In the genomic region with DNA sequence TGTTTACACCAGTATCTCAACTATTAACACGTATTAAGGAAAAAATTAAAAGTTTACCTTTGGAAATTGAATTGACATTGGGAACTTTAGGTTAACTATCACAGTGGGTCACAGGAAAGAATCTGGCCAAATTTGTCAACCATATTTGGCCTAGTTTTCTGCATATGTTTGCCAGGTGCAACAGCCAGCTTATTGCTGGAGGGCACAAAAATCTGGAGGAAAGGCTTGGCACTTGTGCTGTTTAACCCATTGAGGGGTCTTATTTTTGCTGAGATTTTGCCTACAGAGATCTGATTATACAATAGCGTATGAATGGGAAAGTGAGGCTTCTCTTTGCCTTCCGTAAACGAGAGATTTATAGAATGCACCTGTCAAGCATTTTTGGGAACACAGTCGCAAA, we compare ENCODE assay signal across 24 cellular contexts.
"Had no signal": no experiment of that assay in that cellular context is flagged by ENCODE, and none has a peak within 500 bp of the region (broad histone marks: within the 10 kb centered on the region; RNA-seq: fewer than 3 reads in every experiment).

No MANE protein-coding gene starts in this region.

- H3K27ac ChIP-seq: coronary artery, RWPE1, SJSA1, VCaP had no signal

- H3K4me3 Mint-ChIP-seq: activated CD4-positive, alpha-beta memory T cell treated with anti-CD3 and anti-CD28 coated beads for 36 hours; activated CD4-positive, alpha-beta T cell treated with anti-CD3 and anti-CD28 coated beads, Interleukin-2, amount 10 ng/mL, durations not matched to agents 7 days and 5 days; activated naive CD4-positive, alpha-beta T cell treated with anti-CD3 and anti-CD28 coated beads for 36 hours; activated naive CD8-positive, alpha-beta T cell; activated T-cell treated with anti-CD3 and anti-CD28 coated beads, Interleukin-2, amount 50 U/mL, for 4 hours; IgD-negative memory B cell; T-helper 17 cell had no signal

- H3K9me3 ChIP-seq: SJSA1 had no signal

- H3K36me3 ChIP-seq: SJSA1 had no signal

- H3K27ac Mint-ChIP-seq: activated CD4-positive, alpha-beta memory T cell treated with anti-CD3 and anti-CD28 coated beads for 36 hours; activated CD4-positive, alpha-beta T cell treated with anti-CD3 and anti-CD28 coated beads, Interleukin-2, amount 10 ng/mL, durations not matched to agents 7 days and 5 days; activated naive CD4-positive, alpha-beta T cell treated with anti-CD3 and anti-CD28 coated beads for 36 hours; activated naive CD8-positive, alpha-beta T cell; IgD-negative memory B cell; T-helper 17 cell had no signal

- H3K4me1 Mint-ChIP-seq: activated CD4-positive, alpha-beta T cell treated with anti-CD3 and anti-CD28 coated beads, Interleukin-2, amount 10 ng/mL, durations not matched to agents 7 days and 5 days; IgD-negative memory B cell; T-helper 17 cell had no signal

- ATAC-seq: activated T-cell treated with anti-CD3 and anti-CD28 coated beads, Interleukin-2, amount 50 U/mL, for 4 hours; Panc1; T-helper 17 cell had no signal

- H3K36me3 Mint-ChIP-seq: activated CD4-positive, alpha-beta memory T cell treated with anti-CD3 and anti-CD28 coated beads for 36 hours; activated naive CD8-positive, alpha-beta T cell; IgD-negative memory B cell had no signal

- H3K4me3 ChIP-seq: coronary artery, SJSA1 had no signal

- H3K27me3 Mint-ChIP-seq: activated CD4-positive, alpha-beta memory T cell treated with anti-CD3 and anti-CD28 coated beads for 36 hours; activated CD4-positive, alpha-beta T cell treated with anti-CD3 and anti-CD28 coated beads, Interleukin-2, amount 10 ng/mL, durations not matched to agents 7 days and 5 days; activated naive CD8-positive, alpha-beta T cell; IgD-negative memory B cell; T-helper 17 cell had no signal

- DNase-seq: activated CD4-positive, alpha-beta memory T cell treated with anti-CD3 and anti-CD28 coated beads for 36 hours; activated CD4-positive, alpha-beta T cell treated with anti-CD3 and anti-CD28 coated beads, Interleukin-2, amount 10 ng/mL, durations not matched to agents 7 days and 5 days; activated CD4-positive, CD25-positive, alpha-beta regulatory T cell; activated CD8-positive, alpha-beta memory T cell treated with anti-CD3 and anti-CD28 coated beads for 24 hours; activated gamma-delta T cell; activated naive CD4-positive, alpha-beta T cell treated with anti-CD3 and anti-CD28 coated beads for 36 hours; activated T-cell treated with anti-CD3 and anti-CD28 coated beads, Interleukin-2, amount 50 U/mL, for 4 hours; KG1; NCI-H1048; NCI-H146; NCI-H2029; NCI-H226; NCI-H524; NCI-H748 treated with DMSO at 0.1 percent for 48 hours; SHP77; T-helper 17 cell; T-helper 9 cell had no signal

- H3K27me3 ChIP-seq: SJSA1 had no signal
